ENCODE assay signal across 8 cellular contexts in genomic region chr1:149887456-149888159, GRCh38. TPM values are rescaled to one million over a fixed set of nuclear protein-coding genes. Genes with fewer than 3 reads are reported as not detected.
DNase-seq lines count a peak whose midpoint lies in the region; ATAC-seq, FAIRE-seq and TF ChIP-seq lines count a peak whose summit lies in the region.

No MANE protein-coding gene starts in this region.

- no peak overlapping the region for H3K4me3 Mint-ChIP-seq in progenitor cell of endocrine pancreas (ENCODE audit: low read depth)

- peaks cover 5% of the 10 kb centered on the region for H3K4me1 Mint-ChIP-seq in progenitor cell of endocrine pancreas (ENCODE audit: low read depth)

- ATAC-seq in HG02840 (IDR thresholded peaks at IDR 0.05; ENCODE audit: low FRiP score, unreplicated experiment) (peak; percentile 50), left ventricle myocardium superior (peak; percentile 73)

- no peaks in the 10 kb centered on the region for H3K27me3 Mint-ChIP-seq in progenitor cell of endocrine pancreas

- TF ChIP-seq POLR2A in GM12892 (IDR thresholded peaks at IDR 0.05; ENCODE audit: low read depth, low read length): peak; percentile 81; the same call in 1 of the 2 replicates

- intact Hi-C loops in left ventricle myocardium superior (cut with micrococcal nuclease): no loop called here

- no peak for DNase-seq in GM12892 (ENCODE audit: insufficient read length)
- peak; percentile 98 for DNase-seq in NCI-H1436 treated with DMSO at 0.1 percent for 48 hours (lab: John Stamatoyannopoulos, UW)
- DNase-seq in T follicular helper cell (ENCODE audit: low read depth): peak; percentile 75
- DNase-seq in amniotic stem cell (lab: John Stamatoyannopoulos, UW): peak; percentile 94
- DNase-seq in left ventricle myocardium superior: peak; percentile 76
- DNase-seq in progenitor cell of endocrine pancreas (ENCODE audit: low spot score, unreplicated experiment): peak; percentile 56
- peak; percentile 85 for DNase-seq in urothelium cell line (ENCODE audit: low spot score)

- no peaks in the 10 kb centered on the region for H3K36me3 Mint-ChIP-seq in progenitor cell of endocrine pancreas (ENCODE audit: insufficient read depth)

- H3K27ac Mint-ChIP-seq in progenitor cell of endocrine pancreas: no peak overlapping the region

- H3K9me3 Mint-ChIP-seq in progenitor cell of endocrine pancreas (ENCODE audit: low read depth): no peaks in the 10 kb centered on the region

- TF ChIP-seq CTCF in progenitor cell of endocrine pancreas (IDR thresholded peaks at IDR 0.05; ENCODE audit: unreplicated experiment): no peak

- FAIRE-seq in GM12892 (lab: Jason Lieb, UNC) (no peak), urothelium cell line (lab: Jason Lieb, UNC) (no peak)

RNA-seq across cellular contexts. Expression of gene BOLA1, which starts 11.8 kb away (rescaled TPM):
- 16.0 TPM for polyA plus RNA-seq in GM12892 (2012; ENCODE audit: missing spikeins)
- total RNA-seq in left ventricle myocardium superior (16.7 TPM), progenitor cell of endocrine pancreas (10.9 and 12.1 TPM in 2 replicates)

RNA-seq across cellular contexts. Expression of gene SV2A, which starts 30.0 kb away (rescaled TPM):
- 1.7 TPM for polyA plus RNA-seq in GM12892 (2012; ENCODE audit: missing spikeins)
- total RNA-seq in left ventricle myocardium superior: 0.22 TPM
- 16.9 and 21.8 TPM in 2 replicates for total RNA-seq in progenitor cell of endocrine pancreas

RNA-seq across cellular contexts. Expression of gene SF3B4, which starts 40.0 kb away (rescaled TPM):
- polyA plus RNA-seq in GM12892 (2012; ENCODE audit: missing spikeins): 37.6 TPM
- total RNA-seq in left ventricle myocardium superior (27.4 TPM), progenitor cell of endocrine pancreas (67.5 and 72.8 TPM in 2 replicates)

RNA-seq across cellular contexts. Expression of gene MTMR11, which starts 49.1 kb away (rescaled TPM):
- polyA plus RNA-seq in GM12892 (2012; ENCODE audit: missing spikeins): 1.0 TPM
- total RNA-seq in left ventricle myocardium superior: 2.5 TPM
- 8.5 and 10.6 TPM in 2 replicates for total RNA-seq in progenitor cell of endocrine pancreas

Comparison
In these comparisons a context has a peak if more than half of its experiments do, and no peak if none do; other contexts are left out.
1. RNA of gene SV2A, which starts 30.0 kb away (total RNA-seq): 16.9 to 21.8 TPM in progenitor cell of endocrine pancreas; 0.22 TPM in left ventricle myocardium superior (single experiment); every median in the first group is over 10 times any median in the second.